13 cellular contexts compared by ENCODE assay signal in the genomic region with DNA sequence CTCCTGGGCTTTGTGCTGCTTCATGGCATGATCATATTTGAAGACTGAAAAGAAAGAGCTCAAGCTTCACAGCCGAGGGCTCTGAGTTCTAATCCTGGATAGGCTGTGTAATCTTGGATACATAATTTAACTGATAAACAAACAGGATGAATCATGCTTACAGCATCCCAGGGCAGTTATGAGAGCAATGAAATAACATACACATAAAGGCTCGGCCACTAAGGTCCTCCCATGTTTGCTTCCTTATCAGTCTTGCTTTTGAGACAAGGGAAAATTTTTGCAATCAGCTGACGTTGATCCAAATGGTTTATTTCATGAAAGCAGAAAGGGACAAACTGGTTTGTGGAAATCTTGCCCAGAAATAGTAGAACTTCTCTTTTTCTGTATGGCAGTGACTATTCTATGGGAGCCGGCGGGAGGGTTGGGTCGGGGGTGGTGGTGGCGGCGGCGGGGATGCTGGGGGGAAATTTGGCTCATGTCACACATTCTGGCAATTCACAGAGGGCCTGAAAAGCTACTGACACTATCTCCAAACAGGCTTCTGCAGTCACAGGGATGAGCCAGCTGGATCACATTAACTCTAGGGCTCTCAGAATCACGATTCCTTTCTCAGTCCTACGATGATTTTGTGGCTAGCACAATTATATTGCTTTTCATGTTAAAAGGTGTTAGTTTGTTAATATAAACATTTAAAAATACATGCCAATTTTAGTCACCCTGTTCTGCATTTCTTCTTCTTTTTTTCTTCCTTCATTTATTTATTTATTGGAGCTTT.
DNase-seq lines count a peak whose midpoint lies in the region; ATAC-seq and TF ChIP-seq lines count a peak whose summit lies in the region.
"Had no signal": no experiment of that assay in that cellular context is flagged by ENCODE, and none has a peak within 500 bp of the region (broad histone marks: within the 10 kb centered on the region; RNA-seq: fewer than 3 reads in every experiment).

No MANE protein-coding gene starts in this region.

- intact Hi-C loops in mucosa of descending colon (cut with DNase I, micrococcal nuclease) = no loop called here

- POLR2A ChIA-PET in naive thymus-derived CD8-positive, alpha-beta T cell (lab: Charles Lee) = no interaction called here

- TF ChIP-seq CTCF in choroid plexus epithelial cell (conservative IDR thresholded peaks at IDR 0.05; ENCODE audit: low read depth, low read length) = no peak
- no peak for TF ChIP-seq CTCF in mucosa of descending colon (IDR thresholded peaks at IDR 0.05)

- ATAC-seq in mucosa of descending colon = peak; percentile 39
- ATAC-seq in naive thymus-derived CD8-positive, alpha-beta T cell = no peak
- no peak for ATAC-seq in GM18511 (IDR thresholded peaks at IDR 0.05; ENCODE audit: unreplicated experiment)
- no peak for ATAC-seq in HG03108 (IDR thresholded peaks at IDR 0.05; ENCODE audit: unreplicated experiment)
- ATAC-seq: A549 had no signal

- H3K36me3 ChIP-seq in mucosa of descending colon (ENCODE audit: low read depth) = no peaks in the 10 kb centered on the region
- H3K36me3 ChIP-seq: BLaER1, HAP-1 had no signal

- peaks cover 12 to 54% (median 33%) of the 10 kb centered on the region in 5 donors for H3K27me3 Mint-ChIP-seq in naive thymus-derived CD8-positive, alpha-beta T cell

- H3K9me3 ChIP-seq in mucosa of descending colon = no peaks in the 10 kb centered on the region
- H3K9me3 ChIP-seq: A549, BLaER1, HAP-1 had no signal

- DNase-seq in NCI-H1694 (lab: John Stamatoyannopoulos, UW) (peak; percentile 78), choroid plexus epithelial cell (ENCODE audit: low read depth) (peak; percentile 10), mucosa of descending colon (no peak)
- DNase-seq in naive thymus-derived CD8-positive, alpha-beta T cell = no peak
- DNase-seq: CD4-positive, CD25-positive, alpha-beta regulatory T cell; DMS53; GF-D8; HFFc6 had no signal

- H3K4me1 ChIP-seq in mucosa of descending colon (ENCODE audit: low read depth) = no peaks in the 10 kb centered on the region
- H3K4me1 ChIP-seq: BLaER1, HAP-1 had no signal

- no peaks in the 10 kb centered on the region for H3K9me3 Mint-ChIP-seq in naive thymus-derived CD8-positive, alpha-beta T cell
- H3K9me3 Mint-ChIP-seq: CD4-positive, CD25-positive, alpha-beta regulatory T cell had no signal

- no peak overlapping the region for H3K4me3 Mint-ChIP-seq in naive thymus-derived CD8-positive, alpha-beta T cell
- H3K4me3 Mint-ChIP-seq: CD4-positive, CD25-positive, alpha-beta regulatory T cell; HFFc6 had no signal

- no peaks in the 10 kb centered on the region for H3K4me1 Mint-ChIP-seq in naive thymus-derived CD8-positive, alpha-beta T cell
- H3K4me1 Mint-ChIP-seq: CD4-positive, CD25-positive, alpha-beta regulatory T cell had no signal

- H3K4me3 ChIP-seq in choroid plexus epithelial cell (ENCODE audit: low read depth, low read length) (no peak overlapping the region), mucosa of descending colon (no peak overlapping the region)
- H3K4me3 ChIP-seq: A549, BLaER1, HAP-1 had no signal

- H3K27ac Mint-ChIP-seq in naive thymus-derived CD8-positive, alpha-beta T cell = no peak overlapping the region
- H3K27ac Mint-ChIP-seq: HFFc6 had no signal

- H3K36me3 Mint-ChIP-seq in naive thymus-derived CD8-positive, alpha-beta T cell = no peaks in the 10 kb centered on the region
- H3K36me3 Mint-ChIP-seq: CD4-positive, CD25-positive, alpha-beta regulatory T cell had no signal

Comparison
In these comparisons a context has a peak if more than half of its experiments do, and no peak if none do; other contexts are left out.
1. DNase-seq: peak in NCI-H1694 (single experiment) and choroid plexus epithelial cell (single experiment); none in mucosa of descending colon (0 of 3) and naive thymus-derived CD8-positive, alpha-beta T cell (0 of 10).